ENCODE assay signal across 25 cellular contexts in the genomic region with DNA sequence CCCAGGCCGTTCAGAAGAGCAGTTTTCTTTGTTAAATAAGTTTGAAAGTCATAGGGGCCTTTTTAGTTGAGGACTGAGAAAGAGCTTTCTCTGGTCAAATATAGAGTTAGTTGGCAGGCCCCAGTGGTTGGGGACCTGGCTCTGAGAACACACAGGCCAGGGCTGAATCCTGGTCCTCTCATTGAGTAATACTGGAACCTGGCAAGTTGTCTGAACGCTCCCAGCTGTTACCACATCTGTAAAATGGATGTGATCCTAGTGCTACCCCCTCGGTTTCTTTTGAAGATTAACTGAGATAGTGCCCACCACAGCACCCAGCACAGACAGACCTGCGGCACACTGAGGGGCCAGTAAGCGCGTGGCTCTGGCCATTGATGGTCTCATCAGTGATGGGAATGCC.
DNase-seq lines count a peak whose midpoint lies in the region; ATAC-seq, FAIRE-seq and TF ChIP-seq lines count a peak whose summit lies in the region.
"Had no signal": no experiment of that assay in that cellular context is flagged by ENCODE, and none has a peak within 500 bp of the region (broad histone marks: within the 10 kb centered on the region; RNA-seq: fewer than 3 reads in every experiment).

No MANE protein-coding gene starts in this region.

- peak overlapping the region; percentile 54 for H2BK120ac ChIP-seq in IMR-90 (ENCODE audit: low read depth, low read length)
- H2BK120ac ChIP-seq in mesenchymal stem cell (ENCODE audit: low read depth, low read length): no peak overlapping the region

- no peak for TF ChIP-seq POLR2A in IMR-90 (IDR thresholded peaks at IDR 0.05; ENCODE audit: low read depth, low read length)
- TF ChIP-seq POLR2A in testis (IDR thresholded peaks at IDR 0.05): no peak

- no peak overlapping the region for H3K9ac ChIP-seq in IMR-90 (ENCODE audit: low read depth, low read length)
- no peak overlapping the region for H3K9ac ChIP-seq in fibroblast of lung (ENCODE audit: insufficient read depth, low read length)
- no peak overlapping the region for H3K9ac ChIP-seq in mesenchymal stem cell (ENCODE audit: low read length)
- H3K9ac ChIP-seq: BLaER1 had no signal

- H3K4me2 ChIP-seq in IMR-90 (ENCODE audit: low read depth, low read length) (peak overlapping the region; percentile 47), fibroblast of lung (ENCODE audit: extremely low read depth, insufficient read depth, low read length) (peak overlapping the region; percentile 49), mesenchymal stem cell (ENCODE audit: low read length, poor library complexity, severe bottlenecking) (no peak overlapping the region)
- H3K4me2 ChIP-seq: BLaER1 had no signal

- 0 out of 2 replicates have a peak overlapping the region, but pooled peaks have one; percentile 14 for H3K4ac ChIP-seq in IMR-90 (ENCODE audit: low read depth, low read length)
- no peak overlapping the region for H3K4ac ChIP-seq in mesenchymal stem cell (ENCODE audit: low read depth in 1 of 2, low read length in 2 of 2)

- peak overlapping the region; percentile 46; the same call in 1 of the 2 replicates for H3K23ac ChIP-seq in IMR-90 (ENCODE audit: low read depth, low read length)
- H3K23ac ChIP-seq in mesenchymal stem cell (ENCODE audit: low read length in 2 of 2): no peak overlapping the region

- H4K5ac ChIP-seq in IMR-90 (ENCODE audit: low read depth, low read length): no peak overlapping the region

- no peak overlapping the region for H2BK12ac ChIP-seq in mesenchymal stem cell (ENCODE audit: low read length in 2 of 2)

- no peak for DNase-seq in IMR-90
- DNase-seq in fibroblast of lung (ENCODE audit: low read depth in 2 of 2): peak in 1 of 2 donors; percentile 30
- DNase-seq in mesenchymal stem cell: peak; percentile 15
- DNase-seq in testis: no peak
- no peak for DNase-seq in stimulated activated CD4-positive, alpha-beta T cell treated with anti-CD3 and anti-CD28 coated beads, Interleukin-4, amount 100 ng/mL, for 1 hour
- no peak for DNase-seq in small intestine
- DNase-seq: activated CD4-positive, alpha-beta T cell treated with anti-CD3 and anti-CD28 coated beads, Interleukin-2, amount 50 U/mL, for 1 hour; activated naive CD4-positive, alpha-beta T cell treated with Interleukin-2 at 50 U/mL for 16 hours; brain microvascular endothelial cell; DND-41; foreskin melanocyte; H7; left lung; natural killer cell; NCI-H1092 treated with DMSO at 0.1 percent for 48 hours; NCI-H1930; NCI-H526; ovary; SIG-M5; stimulated activated CD4-positive, alpha-beta T cell treated with anti-CD3 and anti-CD28 coated beads, Interleukin-2, amount 100 ng/mL, for 48 hours; T1000 had no signal

- ATAC-seq in IMR-90 (ENCODE audit: low read depth) (no peak), HG02642 (IDR thresholded peaks at IDR 0.05; ENCODE audit: poor library complexity, unreplicated experiment) (no peak)
- ATAC-seq: left lung, natural killer cell had no signal

- no peaks in the 10 kb centered on the region for H4K20me1 ChIP-seq in IMR-90 (ENCODE audit: insufficient read depth, low read length)
- no peaks in the 10 kb centered on the region for H4K20me1 ChIP-seq in fibroblast of lung (ENCODE audit: control insufficient read depth, extremely low read depth, insufficient read depth, low read length)
- H4K20me1 ChIP-seq: BLaER1 had no signal

- dilution Hi-C loops in IMR-90 (cut with HindIII; ENCODE audit: low sequenced_read_pairs, unreplicated experiment): no loop called here

- H3K4me1 ChIP-seq in IMR-90 (ENCODE audit: control insufficient read depth, insufficient read depth, low read length) (peaks cover 12% of the 10 kb centered on the region), fibroblast of lung (ENCODE audit: control insufficient read depth, extremely low read depth, insufficient read depth, low read length) (peaks cover 6% of the 10 kb centered on the region), mesenchymal stem cell (ENCODE audit: control insufficient read depth, insufficient read depth, low read depth, low read length) (peaks cover 2% of the 10 kb centered on the region), testis (peaks cover 6% of the 10 kb centered on the region), small intestine (ENCODE audit: control insufficient read depth in 2 of 2, insufficient read depth in 1 of 2, low read depth in 1 of 2, low read length in 1 of 2) (peaks cover 0 to 2% of the 10 kb centered on the region in 2 donors)
- H3K4me1 ChIP-seq: adrenal gland had no signal

- peak overlapping the region; percentile 72; the same call in 1 of the 2 replicates for H2BK20ac ChIP-seq in IMR-90 (ENCODE audit: low read depth, low read length)

- no peak overlapping the region for H3K56ac ChIP-seq in IMR-90 (ENCODE audit: extremely low read depth, insufficient read depth, low read length)

- H3K9me3 ChIP-seq in IMR-90 (ENCODE audit: control insufficient read depth, insufficient read depth, low read length) (no peaks in the 10 kb centered on the region), fibroblast of lung (ENCODE audit: control insufficient read depth, insufficient read depth, low read depth, low read length) (no peaks in the 10 kb centered on the region), mesenchymal stem cell (ENCODE audit: control insufficient read depth, low read length) (no peaks in the 10 kb centered on the region), testis (no peaks in the 10 kb centered on the region), small intestine (ENCODE audit: control insufficient read depth, low read depth) (no peaks in the 10 kb centered on the region)
- H3K9me3 ChIP-seq: adrenal gland, left lung, ovary had no signal

- no peak overlapping the region for H2AK9ac ChIP-seq in IMR-90 (replicated peaks; ENCODE audit: low read depth, low read length, poor library complexity)

- in situ Hi-C loops in IMR-90 (cut with MboI; ENCODE audit: low sequenced_read_pairs): no loop called here

- no TSS peak for BruUV-seq in IMR-90 (replicated peaks; lab: Mats Ljungman, UMichigan)

- TF ChIP-seq CTCF in IMR-90 (conservative IDR thresholded peaks at IDR 0.05; ENCODE audit: low read depth, low read length) (no peak), fibroblast of lung (conservative IDR thresholded peaks at IDR 0.05 in 1 of 2, IDR thresholded peaks at IDR 0.05 in 1 of 2; ENCODE audit: low read depth in 1 of 2, low read length in 2 of 2) (no peak), testis (IDR thresholded peaks at IDR 0.05) (no peak)

- H4K91ac ChIP-seq in IMR-90 (ENCODE audit: insufficient read depth, low read depth, low read length) (no peak overlapping the region), mesenchymal stem cell (ENCODE audit: low read length) (no peak overlapping the region)

- FAIRE-seq in small intestine (lab: Jason Lieb, UNC): no peak

- H2BK15ac ChIP-seq in IMR-90 (ENCODE audit: low read depth, low read length): peak overlapping the region; percentile 51; the same call in 1 of the 3 replicates
- no peak overlapping the region for H2BK15ac ChIP-seq in mesenchymal stem cell (ENCODE audit: low read depth, poor library complexity, severe bottlenecking)

- H3K14ac ChIP-seq in IMR-90 (replicated peaks; ENCODE audit: low read depth, low read length): no peak overlapping the region
- H3K14ac ChIP-seq in mesenchymal stem cell (ENCODE audit: low read length in 2 of 2): no peak overlapping the region

- CTCF ChIA-PET in IMR-90 (lab: Yijun Ruan, JAX): interaction anchor here (0.9 to 1.3 kb wide), 5 partner anchors 10 to 273 kb away, joined by 3 to 6 read pairs (median 4); a partner anchor contains a TSS

- H2AK5ac ChIP-seq in IMR-90 (ENCODE audit: low read depth, low read length) (peak overlapping the region; percentile 39; the same call in 1 of the 2 replicates), mesenchymal stem cell (ENCODE audit: low read length, severe bottlenecking) (no peak overlapping the region)

- H3K4me3 ChIP-seq in IMR-90 (ENCODE audit: insufficient read depth, low read depth, low read length) (no peak overlapping the region), fibroblast of lung (replicated peaks in 1 of 4; ENCODE audit: control extremely low read depth in 1 of 4, insufficient read depth in 1 of 4, low read depth in 3 of 4, low read length in 4 of 4) (no peak overlapping the region), mesenchymal stem cell (ENCODE audit: insufficient read depth in 1 of 2, low read depth in 1 of 2, low read length in 2 of 2) (no peak overlapping the region), testis (no peak overlapping the region), small intestine (ENCODE audit: low read depth in 1 of 2, low read length in 2 of 2) (no peak overlapping the region)
- H3K4me3 ChIP-seq: adrenal gland, BLaER1, left lung, ovary had no signal

- H3K79me2 ChIP-seq in fibroblast of lung (ENCODE audit: control insufficient read depth, insufficient read depth, low read length): no peaks in the 10 kb centered on the region

- WGBS in IMR-90 (ENCODE audit: extremely low coverage in 2 of 2, insufficient read length in 1 of 2), 2 experiments: no CpG with 5 or more reads among the region's 6 CpGs
- WGBS in mesenchymal stem cell: 93% methylated on average over 6 of the region's 6 CpGs
- 69 to 78% methylated on average over 6 of the region's 6 CpGs for WGBS in testis, 2 donors
- 88 to 94% (median 92%) methylated on average over 6 of the region's 6 CpGs for WGBS in small intestine, 3 donors

- H3K9me1 ChIP-seq in IMR-90 (ENCODE audit: insufficient read depth, low read length): no peaks in the 10 kb centered on the region

- H4K8ac ChIP-seq in IMR-90 (ENCODE audit: low read depth in 2 of 2, low read length in 2 of 2): peak overlapping the region in 1 of 2 experiments; percentile 34; a peak in 1 of 4 replicates
- no peak overlapping the region for H4K8ac ChIP-seq in mesenchymal stem cell (ENCODE audit: low read length)

- no peak overlapping the region for H2BK5ac ChIP-seq in IMR-90 (ENCODE audit: low read depth, low read length, poor library complexity, severe bottlenecking)
- H2BK5ac ChIP-seq in mesenchymal stem cell (ENCODE audit: low read depth, low read length, poor library complexity, severe bottlenecking): no peak overlapping the region

- H2AFZ ChIP-seq in IMR-90 (replicated peaks; ENCODE audit: low read length, poor library complexity) (no peak overlapping the region), fibroblast of lung (ENCODE audit: low read length) (peak overlapping the region; percentile 29), mesenchymal stem cell (ENCODE audit: low read depth, low read length) (no peak overlapping the region)

- intact Hi-C loops in IMR-90 (cut with micrococcal nuclease) (loop anchor here (2.0 to 5.0 kb wide), 2 partner anchors 84 to 274 kb away; a partner anchor contains a TSS), testis (cut with DNase I; ENCODE audit: low total_unique reads) (no loop called here)

- H3K36me3 ChIP-seq in IMR-90 (ENCODE audit: control insufficient read depth, insufficient read depth, low read length) (no peaks in the 10 kb centered on the region), fibroblast of lung (ENCODE audit: control insufficient read depth, insufficient read depth, low read length) (no peaks in the 10 kb centered on the region), mesenchymal stem cell (ENCODE audit: control insufficient read depth in 1 of 2, insufficient read depth in 2 of 2, low read depth in 1 of 2, low read length in 2 of 2) (peaks cover 0 to 3% of the 10 kb centered on the region in 2 experiments), testis (ENCODE audit: low read depth, missing control alignments) (no peaks in the 10 kb centered on the region), small intestine (ENCODE audit: control insufficient read depth in 2 of 2, insufficient read depth in 2 of 2, low read length in 2 of 2) (peaks cover 0 to 5% of the 10 kb centered on the region in 2 donors)
- H3K36me3 ChIP-seq: adrenal gland, brain microvascular endothelial cell, left lung, ovary had no signal

- H3K27ac ChIP-seq in IMR-90 (ENCODE audit: insufficient read depth, low read length): peak overlapping the region; percentile 36; the same call in 1 of the 2 replicates
- H3K27ac ChIP-seq in fibroblast of lung (ENCODE audit: insufficient read depth, low read length): no peak overlapping the region
- no peak overlapping the region for H3K27ac ChIP-seq in mesenchymal stem cell (ENCODE audit: low read length, poor library complexity, severe bottlenecking)
- peak overlapping the region; percentile 29 to 39 for H3K27ac ChIP-seq in testis
- no peak overlapping the region for H3K27ac ChIP-seq in small intestine (ENCODE audit: low read depth in 1 of 2, low read length in 1 of 2)
- H3K27ac ChIP-seq: adrenal gland, BLaER1, brain microvascular endothelial cell, epithelial cell of prostate, left lung, ovary had no signal

- H3K27me3 ChIP-seq in IMR-90 (ENCODE audit: control insufficient read depth, insufficient read depth, low read length) (no peaks in the 10 kb centered on the region), fibroblast of lung (ENCODE audit: control insufficient read depth, insufficient read depth, low read length) (no peaks in the 10 kb centered on the region), mesenchymal stem cell (ENCODE audit: control insufficient read depth in 1 of 2, insufficient read depth in 1 of 2, low read length in 2 of 2) (no peaks in the 10 kb centered on the region), testis (no peaks in the 10 kb centered on the region), small intestine (ENCODE audit: control insufficient read depth in 2 of 2, insufficient read depth in 2 of 2, low read length in 2 of 2) (no peaks in the 10 kb centered on the region)
- H3K27me3 ChIP-seq: adrenal gland, BLaER1, brain microvascular endothelial cell, left lung, ovary had no signal

- H3K79me1 ChIP-seq in IMR-90 (ENCODE audit: low read depth in 1 of 2, low read length in 2 of 2): no peaks in the 10 kb centered on the region
- H3K79me1 ChIP-seq in mesenchymal stem cell (replicated peaks; ENCODE audit: low read length, poor library complexity, severe bottlenecking): peaks cover 1% of the 10 kb centered on the region

- no peak for TF ChIP-seq RAD21 in IMR-90 (IDR thresholded peaks at IDR 0.05; ENCODE audit: low read length)

- peak overlapping the region; percentile 22; the same call in 1 of the 2 replicates for H3K18ac ChIP-seq in IMR-90 (ENCODE audit: low read depth, low read length)
- no peak overlapping the region for H3K18ac ChIP-seq in mesenchymal stem cell (ENCODE audit: low read depth in 1 of 2, low read length in 2 of 2)

- POLR2A ChIA-PET in IMR-90 (lab: Charles Lee; ENCODE audit: unreplicated experiment): no interaction called here

Comparison
In these comparisons a context has a peak if more than half of its experiments do, and no peak if none do; other contexts are left out.
1. H3K27ac ChIP-seq: peak in IMR-90 (single experiment) and testis (2 of 2); none in fibroblast of lung (single experiment), mesenchymal stem cell (single experiment) and small intestine (0 of 2).